Comparison of ENCODE assay signal across 9 cellular contexts in the genomic region with DNA sequence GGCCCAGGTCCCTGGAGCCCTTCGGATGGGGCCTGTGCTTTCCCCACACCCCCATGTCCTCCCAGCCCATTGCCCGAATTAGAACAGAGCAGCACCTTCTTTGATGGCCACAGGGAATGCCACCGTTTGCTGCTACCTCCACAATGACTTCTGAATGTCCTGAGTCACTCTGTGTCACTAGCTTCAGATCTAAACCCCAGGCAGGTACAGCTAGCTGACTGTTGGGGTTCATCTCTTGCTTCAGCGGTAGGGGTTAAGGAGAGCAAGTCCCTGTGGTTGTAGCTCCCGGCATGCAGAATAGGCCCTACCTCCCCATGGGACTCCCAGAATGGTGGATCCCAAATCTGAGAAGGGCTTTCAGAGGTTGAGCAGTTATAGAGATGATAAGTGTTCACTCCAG.
"Had no signal": no experiment of that assay in that cellular context is flagged by ENCODE, and none has a peak within 500 bp of the region (broad histone marks: within the 10 kb centered on the region; RNA-seq: fewer than 3 reads in every experiment).

No MANE protein-coding gene starts in this region.

- H3K4me1 ChIP-seq: HAP-1 had no signal

- H3K27ac ChIP-seq: GM23248, HL-60 had no signal

- DNase-seq: GM23248, H7, HFFc6, IMR-90, KG1 had no signal

- H3K9me3 ChIP-seq: HAP-1 had no signal

- H3K36me3 ChIP-seq: HAP-1 had no signal

- H3K4me3 ChIP-seq: GM23248, HAP-1, K562 had no signal

- H2AFZ ChIP-seq: GM23248 had no signal

- H3K4me3 Mint-ChIP-seq: HFFc6 had no signal

- ATAC-seq: HCT116, K562 had no signal

- H3K27ac Mint-ChIP-seq: HFFc6 had no signal
